15 cellular contexts compared by ENCODE assay signal in genomic region chr2:113078350-113078839, GRCh38. TPM values are rescaled to one million over a fixed set of nuclear protein-coding genes. Genes with fewer than 3 reads are reported as not detected.
A peak's percentile ranks its signal among the peaks of the same experiment; 100 is the strongest.
DNase-seq lines count a peak whose midpoint lies in the region; ATAC-seq and TF ChIP-seq lines count a peak whose summit lies in the region.
"Had no signal": no experiment of that assay in that cellular context is flagged by ENCODE, and none has a peak within 500 bp of the region (broad histone marks: within the 10 kb centered on the region; RNA-seq: fewer than 3 reads in every experiment).

No MANE protein-coding gene starts in this region.

- H3K4me3 Mint-ChIP-seq in Calu3 (ENCODE audit: low read depth, unreplicated experiment): peak overlapping the region; percentile 2
- no peak overlapping the region for H3K4me3 Mint-ChIP-seq in stimulated activated memory B cell treated with anti-CD40 and anti-IgM and Interleukin-4, amounts not matched to agents 10 μg/mL and 1 μg/mL and 100 μg/mL, for 72 hours
- H3K4me3 Mint-ChIP-seq in activated T-helper 1 cell treated with anti-CD3 and anti-CD28 coated beads, Interleukin-12 subunit alpha, Interleukin-12 subunit beta, Interleukin-2, Interleukin-4 antibody, amounts not matched to agents 30 ng/mL and 10 ng/mL and 1 ng/mL, durations not matched to agents 14 hours and 24 hours and 36 hours: no peak overlapping the region
- H3K4me3 Mint-ChIP-seq: activated CD4-positive, alpha-beta memory T cell treated with anti-CD3 and anti-CD28 coated beads for 36 hours; activated naive CD8-positive, alpha-beta T cell treated with anti-CD3 and anti-CD28 coated beads, Interleukin-2, amount 50 U/mL, for 24 hours; CD14-positive monocyte; HFFc6 had no signal

- CTCF ChIA-PET in Calu3 (lab: Charles Lee): interaction anchor here (0.7 to 1.7 kb wide), 10 partner anchors 37 to 162 kb away, joined by 3 to 11 read pairs (median 3); no protein-coding TSS in a partner anchor

- DNase-seq in Calu3: peak; percentile 78
- peak; percentile 48 for DNase-seq in NCI-H2196 (lab: John Stamatoyannopoulos, UW; ENCODE audit: unreplicated experiment)
- DNase-seq in omental fat pad (ENCODE audit: low spot score): no peak
- no peak for DNase-seq in NCI-H82 treated with DMSO at 0.1 percent for 48 hours (lab: John Stamatoyannopoulos, UW; ENCODE audit: unreplicated experiment)
- no peak for DNase-seq in activated T-helper 1 cell treated with anti-CD3 and anti-CD28 coated beads, Interleukin-12 subunit alpha, Interleukin-12 subunit beta, Interleukin-2, Interleukin-4 antibody, amounts not matched to agents 30 ng/mL and 10 ng/mL and 1 ng/mL, durations not matched to agents 14 hours and 24 hours and 36 hours (ENCODE audit: low spot score)
- DNase-seq: activated CD4-positive, alpha-beta memory T cell treated with anti-CD3 and anti-CD28 coated beads for 36 hours; activated naive CD8-positive, alpha-beta T cell treated with anti-CD3 and anti-CD28 coated beads, Interleukin-2, amount 50 U/mL, for 24 hours; HFFc6; MM.1S; NCI-H524 treated with DMSO at 0.1 percent for 48 hours; stimulated activated CD4-positive, alpha-beta T cell treated with anti-CD3 and anti-CD28 coated beads, Interleukin-2, amount 100 ng/mL, for 48 hours had no signal

- peaks cover 47% of the 10 kb centered on the region for H3K4me1 Mint-ChIP-seq in Calu3 (ENCODE audit: low read depth, unreplicated experiment)
- H3K4me1 Mint-ChIP-seq in stimulated activated memory B cell treated with anti-CD40 and anti-IgM and Interleukin-4, amounts not matched to agents 10 μg/mL and 1 μg/mL and 100 μg/mL, for 72 hours: peaks cover 4% of the 10 kb centered on the region
- H3K4me1 Mint-ChIP-seq in activated T-helper 1 cell treated with anti-CD3 and anti-CD28 coated beads, Interleukin-12 subunit alpha, Interleukin-12 subunit beta, Interleukin-2, Interleukin-4 antibody, amounts not matched to agents 30 ng/mL and 10 ng/mL and 1 ng/mL, durations not matched to agents 14 hours and 24 hours and 36 hours (ENCODE audit: low read depth): peaks cover 4% of the 10 kb centered on the region

- no TSS peak for BruUV-seq in Calu3 (replicated peaks; lab: Mats Ljungman, UMichigan)

- H3K36me3 Mint-ChIP-seq in Calu3 (ENCODE audit: insufficient read depth, unreplicated experiment): peaks cover 21% of the 10 kb centered on the region
- H3K36me3 Mint-ChIP-seq in stimulated activated memory B cell treated with anti-CD40 and anti-IgM and Interleukin-4, amounts not matched to agents 10 μg/mL and 1 μg/mL and 100 μg/mL, for 72 hours: no peaks in the 10 kb centered on the region
- H3K36me3 Mint-ChIP-seq in activated T-helper 1 cell treated with anti-CD3 and anti-CD28 coated beads, Interleukin-12 subunit alpha, Interleukin-12 subunit beta, Interleukin-2, Interleukin-4 antibody, amounts not matched to agents 30 ng/mL and 10 ng/mL and 1 ng/mL, durations not matched to agents 14 hours and 24 hours and 36 hours (ENCODE audit: low read depth): no peaks in the 10 kb centered on the region
- H3K36me3 Mint-ChIP-seq: activated CD4-positive, alpha-beta memory T cell treated with anti-CD3 and anti-CD28 coated beads for 36 hours; CD14-positive monocyte had no signal

- H3K9me3 Mint-ChIP-seq in Calu3 (ENCODE audit: low read depth, unreplicated experiment): no peaks in the 10 kb centered on the region
- H3K9me3 Mint-ChIP-seq in stimulated activated memory B cell treated with anti-CD40 and anti-IgM and Interleukin-4, amounts not matched to agents 10 μg/mL and 1 μg/mL and 100 μg/mL, for 72 hours: no peaks in the 10 kb centered on the region
- no peaks in the 10 kb centered on the region for H3K9me3 Mint-ChIP-seq in activated T-helper 1 cell treated with anti-CD3 and anti-CD28 coated beads, Interleukin-12 subunit alpha, Interleukin-12 subunit beta, Interleukin-2, Interleukin-4 antibody, amounts not matched to agents 30 ng/mL and 10 ng/mL and 1 ng/mL, durations not matched to agents 14 hours and 24 hours and 36 hours
- H3K9me3 Mint-ChIP-seq: activated CD4-positive, alpha-beta memory T cell treated with anti-CD3 and anti-CD28 coated beads for 36 hours; activated naive CD8-positive, alpha-beta T cell treated with anti-CD3 and anti-CD28 coated beads, Interleukin-2, amount 50 U/mL, for 24 hours; HFFc6 had no signal

- no peaks in the 10 kb centered on the region for H3K27me3 Mint-ChIP-seq in Calu3 (ENCODE audit: unreplicated experiment)
- H3K27me3 Mint-ChIP-seq in stimulated activated memory B cell treated with anti-CD40 and anti-IgM and Interleukin-4, amounts not matched to agents 10 μg/mL and 1 μg/mL and 100 μg/mL, for 72 hours: peaks cover 40% of the 10 kb centered on the region
- H3K27me3 Mint-ChIP-seq in activated T-helper 1 cell treated with anti-CD3 and anti-CD28 coated beads, Interleukin-12 subunit alpha, Interleukin-12 subunit beta, Interleukin-2, Interleukin-4 antibody, amounts not matched to agents 30 ng/mL and 10 ng/mL and 1 ng/mL, durations not matched to agents 14 hours and 24 hours and 36 hours (ENCODE audit: insufficient read depth): peaks cover 4% of the 10 kb centered on the region
- H3K27me3 Mint-ChIP-seq: activated naive CD8-positive, alpha-beta T cell treated with anti-CD3 and anti-CD28 coated beads, Interleukin-2, amount 50 U/mL, for 24 hours had no signal

- TF ChIP-seq CTCF in Calu3 (IDR thresholded peaks at IDR 0.05; ENCODE audit: unreplicated experiment): no peak
- no peak for TF ChIP-seq CTCF in omental fat pad (IDR thresholded peaks at IDR 0.05)

- ATAC-seq in esophagus mucosa: peak; percentile 76
- peak; percentile 85 for ATAC-seq in omental fat pad (ENCODE audit: low FRiP score)
- no peak for ATAC-seq in stimulated activated memory B cell treated with anti-CD40 and anti-IgM and Interleukin-4, amounts not matched to agents 10 μg/mL and 1 μg/mL and 100 μg/mL, for 72 hours
- no peak for ATAC-seq in GM21360 (IDR thresholded peaks at IDR 0.05; ENCODE audit: unreplicated experiment)
- ATAC-seq: activated naive CD8-positive, alpha-beta T cell treated with anti-CD3 and anti-CD28 coated beads, Interleukin-2, amount 50 U/mL, for 24 hours had no signal

- peak overlapping the region; percentile 95 for H3K27ac Mint-ChIP-seq in Calu3 (ENCODE audit: unreplicated experiment)
- no peak overlapping the region for H3K27ac Mint-ChIP-seq in stimulated activated memory B cell treated with anti-CD40 and anti-IgM and Interleukin-4, amounts not matched to agents 10 μg/mL and 1 μg/mL and 100 μg/mL, for 72 hours
- H3K27ac Mint-ChIP-seq in activated T-helper 1 cell treated with anti-CD3 and anti-CD28 coated beads, Interleukin-12 subunit alpha, Interleukin-12 subunit beta, Interleukin-2, Interleukin-4 antibody, amounts not matched to agents 30 ng/mL and 10 ng/mL and 1 ng/mL, durations not matched to agents 14 hours and 24 hours and 36 hours: no peak overlapping the region
- H3K27ac Mint-ChIP-seq: activated CD4-positive, alpha-beta memory T cell treated with anti-CD3 and anti-CD28 coated beads for 36 hours; activated naive CD8-positive, alpha-beta T cell treated with anti-CD3 and anti-CD28 coated beads, Interleukin-2, amount 50 U/mL, for 24 hours; HFFc6 had no signal

- intact Hi-C loops in Calu3 (cut with micrococcal nuclease; ENCODE audit: unreplicated experiment): loop anchor here (2.0 kb wide), 1 partner anchor 36 kb away; no protein-coding TSS in a partner anchor
- intact Hi-C loops in activated T-helper 1 cell treated with anti-CD3 and anti-CD28 coated beads, Interleukin-12 subunit alpha, Interleukin-12 subunit beta, Interleukin-2, Interleukin-4 antibody, amounts not matched to agents 30 ng/mL and 10 ng/mL and 1 ng/mL, durations not matched to agents 14 hours and 24 hours and 36 hours (cut with micrococcal nuclease): no loop called here

RNA-seq across cellular contexts. Expression of gene IL1F10, which starts 10.6 kb away (rescaled TPM):
- total RNA-seq in Calu3 (2022): not detected in 2 replicates
- total RNA-seq in esophagus mucosa: not detected
- not detected for total RNA-seq in omental fat pad
- not detected in 2 replicates for total RNA-seq in activated T-helper 1 cell treated with anti-CD3 and anti-CD28 coated beads, Interleukin-12 subunit alpha, Interleukin-12 subunit beta, Interleukin-2, Interleukin-4 antibody, amounts not matched to agents 30 ng/mL and 10 ng/mL and 1 ng/mL, durations not matched to agents 14 hours and 24 hours and 36 hours
- total RNA-seq: activated CD4-positive, alpha-beta memory T cell treated with anti-CD3 and anti-CD28 coated beads for 36 hours; HFFc6 had no signal

RNA-seq across cellular contexts. Expression of gene IL36RN, which starts 19.4 kb away (rescaled TPM):
- 0.12 and 0.22 TPM in 2 replicates for total RNA-seq in Calu3 (2022)
- total RNA-seq in esophagus mucosa: 64.1 TPM
- total RNA-seq in omental fat pad: not detected
- total RNA-seq in activated T-helper 1 cell treated with anti-CD3 and anti-CD28 coated beads, Interleukin-12 subunit alpha, Interleukin-12 subunit beta, Interleukin-2, Interleukin-4 antibody, amounts not matched to agents 30 ng/mL and 10 ng/mL and 1 ng/mL, durations not matched to agents 14 hours and 24 hours and 36 hours: not detected in 2 replicates
- total RNA-seq: activated CD4-positive, alpha-beta memory T cell treated with anti-CD3 and anti-CD28 coated beads for 36 hours; HFFc6 had no signal

RNA-seq across cellular contexts. Expression of gene IL36B, which starts 25.7 kb away (rescaled TPM):
- total RNA-seq in Calu3 (2022) (not detected in 2 replicates), esophagus mucosa (1.4 TPM), omental fat pad (not detected)
- total RNA-seq in activated T-helper 1 cell treated with anti-CD3 and anti-CD28 coated beads, Interleukin-12 subunit alpha, Interleukin-12 subunit beta, Interleukin-2, Interleukin-4 antibody, amounts not matched to agents 30 ng/mL and 10 ng/mL and 1 ng/mL, durations not matched to agents 14 hours and 24 hours and 36 hours: not detected in 2 replicates
- total RNA-seq: activated CD4-positive, alpha-beta memory T cell treated with anti-CD3 and anti-CD28 coated beads for 36 hours; HFFc6 had no signal

RNA-seq across cellular contexts. Expression of gene IL1RN, which starts 49.0 kb away (rescaled TPM):
- total RNA-seq in Calu3 (2022) (19.4 and 55.8 TPM in 2 replicates), esophagus mucosa (871 TPM), omental fat pad (100 to 1,000 TPM in 1 of 4 donors, 1 to 10 TPM in 3; 4.8 to 114 (median 7.1) TPM)
- total RNA-seq in activated T-helper 1 cell treated with anti-CD3 and anti-CD28 coated beads, Interleukin-12 subunit alpha, Interleukin-12 subunit beta, Interleukin-2, Interleukin-4 antibody, amounts not matched to agents 30 ng/mL and 10 ng/mL and 1 ng/mL, durations not matched to agents 14 hours and 24 hours and 36 hours: 4.2 and 4.7 TPM in 2 replicates
- total RNA-seq: HFFc6 had no signal

Comparison
In these comparisons a context has a peak if more than half of its experiments do, and no peak if none do; other contexts are left out.
1. DNase-seq: peak in Calu3 (single experiment) and NCI-H2196 (single experiment); none in omental fat pad (single experiment), NCI-H82 treated with DMSO at 0.1 percent for 48 hours (single experiment) and activated T-helper 1 cell treated with anti-CD3 and anti-CD28 coated beads, Interleukin-12 subunit alpha, Interleukin-12 subunit beta, Interleukin-2, Interleukin-4 antibody, amounts not matched to agents 30 ng/mL and 10 ng/mL and 1 ng/mL, durations not matched to agents 14 hours and 24 hours and 36 hours (single experiment).
2. ATAC-seq: peak in esophagus mucosa (single experiment) and omental fat pad (single experiment); none in stimulated activated memory B cell treated with anti-CD40 and anti-IgM and Interleukin-4, amounts not matched to agents 10 μg/mL and 1 μg/mL and 100 μg/mL, for 72 hours (single experiment) and GM21360 (single experiment).
3. RNA of gene IL36RN, which starts 19.4 kb away (total RNA-seq): 64.1 TPM in esophagus mucosa (single experiment); 0.12 to 0.22 TPM in Calu3, not detected in omental fat pad and not detected in activated T-helper 1 cell treated with anti-CD3 and anti-CD28 coated beads, Interleukin-12 subunit alpha, Interleukin-12 subunit beta, Interleukin-2, Interleukin-4 antibody, amounts not matched to agents 30 ng/mL and 10 ng/mL and 1 ng/mL, durations not matched to agents 14 hours and 24 hours and 36 hours; every median in the first group is over 10 times any median in the second.